ENCODE assay signal across 15 cellular contexts in genomic region chr7:112089551-112089950, GRCh38.
"Had no signal": no experiment of that assay in that cellular context is flagged by ENCODE, and none has a peak within 500 bp of the region (broad histone marks: within the 10 kb centered on the region; RNA-seq: fewer than 3 reads in every experiment).

No MANE protein-coding gene starts in this region.

- H3K9me3 ChIP-seq: psoas muscle, right lobe of liver had no signal

- H3K27me3 ChIP-seq: brain microvascular endothelial cell, right lobe of liver had no signal

- H3K27ac ChIP-seq: brain microvascular endothelial cell, epithelial cell of prostate, psoas muscle, VCaP had no signal

- H3K4me3 ChIP-seq: psoas muscle, right lobe of liver had no signal

- ATAC-seq: activated T-helper 17 cell treated with anti-CD3 and anti-CD28 coated beads, Interleukin-2, amount 50 U/mL, for 72 hours; effector memory CD8-positive, alpha-beta T cell; left colon; psoas muscle; right lobe of liver; stimulated activated naive CD8-positive, alpha-beta T cell treated with anti-CD3 and anti-CD28 coated beads, Interleukin-15, amount 100 ng/mL, for 72 hours; T-cell had no signal

- H3K36me3 ChIP-seq: brain microvascular endothelial cell, right lobe of liver had no signal

- DNase-seq: activated CD4-positive, alpha-beta T cell treated with anti-CD3 and anti-CD28 coated beads for 1 hour; activated CD4-positive, alpha-beta T cell treated with anti-CD3 and anti-CD28 coated beads, Interleukin-2, amount 50 U/mL, for 4 hours; activated naive CD4-positive, alpha-beta T cell treated with Interleukin-2 at 50 U/mL for 16 hours; brain microvascular endothelial cell; cerebellar nuclear complex; effector memory CD8-positive, alpha-beta T cell; foreskin melanocyte; left colon; psoas muscle; right lobe of liver; stimulated activated naive CD8-positive, alpha-beta T cell treated with anti-CD3 and anti-CD28 coated beads, Interleukin-15, amount 100 ng/mL, for 72 hours had no signal
